ENCODE assay signal across 1 cellular context in genomic region chr16:84999200-84999599, GRCh38.
TF ChIP-seq lines count a peak whose summit lies in the region.

No MANE protein-coding gene starts in this region.

TF ChIP-seq in HCT116, 20 proteins besides CTCF, POLR2A, EP300 and RAD21:
- TF ChIP-seq JUND (IDR thresholded peaks at IDR 0.05), result peak; percentile 58
- TF ChIP-seq FOSL1 (IDR thresholded peaks at IDR 0.05; ENCODE audit: low read depth), result peak; percentile 80
- TF ChIP-seq CBX3 (IDR thresholded peaks at IDR 0.05; ENCODE audit: low read depth), result no peak
TF ChIP-seq in HCT116: peak in this region for 2.
